22 cellular contexts compared by ENCODE assay signal in the genomic region with DNA sequence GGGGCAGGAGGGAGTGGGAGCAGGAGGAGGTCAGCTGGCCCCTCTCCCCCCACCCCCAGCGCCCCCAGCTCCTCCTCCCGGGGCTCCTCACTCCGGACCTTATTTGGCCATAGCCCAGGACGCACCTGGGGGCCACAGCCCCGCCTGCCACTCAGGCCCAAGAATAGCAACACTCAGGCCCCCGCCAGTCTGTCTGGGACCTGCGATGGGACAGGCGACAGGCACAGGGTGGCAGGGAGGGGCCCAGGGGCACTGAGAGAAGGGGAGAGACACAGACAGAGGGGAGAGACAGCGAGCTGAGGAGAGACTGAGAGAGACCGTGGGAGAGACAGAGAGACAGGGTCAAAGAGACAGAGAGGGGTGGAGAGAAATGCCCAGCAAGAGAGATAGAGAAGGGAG. TPM values are rescaled to one million over a fixed set of nuclear protein-coding genes. Genes with fewer than 3 reads are reported as not detected.
A peak's percentile ranks its signal among the peaks of the same experiment; 100 is the strongest.
DNase-seq lines count a peak whose midpoint lies in the region; ATAC-seq, FAIRE-seq and TF ChIP-seq lines count a peak whose summit lies in the region.
"Had no signal": no experiment of that assay in that cellular context is flagged by ENCODE, and none has a peak within 500 bp of the region (broad histone marks: within the 10 kb centered on the region; RNA-seq: fewer than 3 reads in every experiment).

No MANE protein-coding gene starts in this region.

- H3K9ac ChIP-seq in K562 (ENCODE audit: insufficient read depth in 1 of 2, low read depth in 2 of 2, low read length in 2 of 2) = peak overlapping the region in 1 of 2 experiments; percentile 66; a peak in 2 of 4 replicates

- H3K27me3 Mint-ChIP-seq in Caco-2 (ENCODE audit: insufficient read depth, unreplicated experiment) = no peaks in the 10 kb centered on the region
- H3K27me3 Mint-ChIP-seq: activated CD4-positive, alpha-beta T cell treated with anti-CD3 and anti-CD28 coated beads, Interleukin-2, amount 10 ng/mL, durations not matched to agents 7 days and 5 days; central memory CD8-positive, alpha-beta T cell; effector memory CD8-positive, alpha-beta T cell had no signal

- no peaks in the 10 kb centered on the region for H4K20me1 ChIP-seq in K562 (replicated peaks; ENCODE audit: control insufficient read depth, insufficient read depth, low read length)

- no peak for DNase-seq in Caco-2
- no peak for DNase-seq in K562 (ENCODE audit: extremely low read depth in 1 of 4, low spot score in 3 of 4)
- peak; percentile 91 for DNase-seq in islet precursor cell
- peak in 1 of 2 donors; percentile 94 for DNase-seq in gastrocnemius medialis
- DNase-seq in NCI-H774 (lab: John Stamatoyannopoulos, UW) = no peak
- no peak for DNase-seq in Peyer's patch
- DNase-seq: activated CD4-positive, alpha-beta T cell treated with anti-CD3 and anti-CD28 coated beads, Interleukin-2, amount 10 ng/mL, durations not matched to agents 7 days and 5 days; activated T-cell treated with anti-CD3 and anti-CD28 coated beads, Interleukin-2, amount 50 U/mL, for 4 hours; effector memory CD8-positive, alpha-beta T cell; kidney glomerular epithelial cell; MG63; NCI-H187; NCI-H446 treated with DMSO at 0.1 percent for 48 hours; stomach had no signal

- H3K27ac Mint-ChIP-seq in Caco-2 (ENCODE audit: unreplicated experiment) = no peak overlapping the region
- H3K27ac Mint-ChIP-seq: activated CD4-positive, alpha-beta T cell treated with anti-CD3 and anti-CD28 coated beads, Interleukin-2, amount 10 ng/mL, durations not matched to agents 7 days and 5 days; effector memory CD8-positive, alpha-beta T cell had no signal

- no peak for TF ChIP-seq RAD21 in K562 (CRISPR knock-in tag; conservative IDR thresholded peaks at IDR 0.05 in 1 of 2, IDR thresholded peaks at IDR 0.05 in 1 of 2)

- no peaks in the 10 kb centered on the region for H3K9me3 Mint-ChIP-seq in Caco-2 (ENCODE audit: unreplicated experiment)
- H3K9me3 Mint-ChIP-seq: activated CD4-positive, alpha-beta T cell treated with anti-CD3 and anti-CD28 coated beads, Interleukin-2, amount 10 ng/mL, durations not matched to agents 7 days and 5 days; activated T-cell treated with anti-CD3 and anti-CD28 coated beads, Interleukin-2, amount 50 U/mL, for 4 hours; central memory CD8-positive, alpha-beta T cell; effector memory CD8-positive, alpha-beta T cell had no signal

- no peaks in the 10 kb centered on the region for H3K79me2 ChIP-seq in K562 (ENCODE audit: control insufficient read depth, insufficient read depth, low read length)

- no peak overlapping the region for H2AFZ ChIP-seq in K562 (ENCODE audit: low read depth, low read length)

- peak; percentile 16 for ATAC-seq in K562
- ATAC-seq in gastrocnemius medialis = peak; percentile 38 to 58
- ATAC-seq in HG03108 (IDR thresholded peaks at IDR 0.05; ENCODE audit: unreplicated experiment) = no peak
- no peak for ATAC-seq in GM21737 (IDR thresholded peaks at IDR 0.05; ENCODE audit: unreplicated experiment)
- ATAC-seq: effector memory CD8-positive, alpha-beta T cell had no signal

- no peak for TF ChIP-seq EP300 in K562 (IDR thresholded peaks at IDR 0.05; ENCODE audit: low read length)

- intact Hi-C loops in Caco-2 (cut with micrococcal nuclease; ENCODE audit: unreplicated experiment) (no loop called here), K562 (cut with micrococcal nuclease) (no loop called here), gastrocnemius medialis (cut with DNase I; ENCODE audit: low total_unique reads) (no loop called here)

- no peak overlapping the region for H3K27ac ChIP-seq in K562 (ENCODE audit: extremely low read depth, low read depth, low read length)
- H3K27ac ChIP-seq in gastrocnemius medialis = peak overlapping the region; percentile 97 to 100 (median 97)
- no peak overlapping the region for H3K27ac ChIP-seq in Peyer's patch
- H3K27ac ChIP-seq: stomach had no signal

- in situ Hi-C loops in K562 (cut with MboI) (no loop called here), gastrocnemius medialis (cut with MboI; ENCODE audit: low sequenced_read_pairs in 4 of 4) (no loop called here)

- no peak for TF ChIP-seq CTCF in Caco-2 (IDR thresholded peaks at IDR 0.05; ENCODE audit: insufficient read depth in 1 of 2, low read depth in 1 of 2, low read length in 1 of 2, severe bottlenecking in 1 of 2, unreplicated experiment in 1 of 2)
- no peak for TF ChIP-seq CTCF in K562 (IDR thresholded peaks at IDR 0.05 in 2 of 3, conservative IDR thresholded peaks at IDR 0.05 in 1 of 3; ENCODE audit: insufficient read depth in 2 of 3, low read depth in 1 of 3, low read length in 3 of 3)
- no peak for TF ChIP-seq CTCF in gastrocnemius medialis (IDR thresholded peaks at IDR 0.05 in 4 of 5, conservative IDR thresholded peaks at IDR 0.05 in 1 of 5)
- no peak for TF ChIP-seq CTCF in Peyer's patch (IDR thresholded peaks at IDR 0.05)

- BruUV-seq in Caco-2 (replicated peaks; lab: Mats Ljungman, UMichigan) (no TSS peak), K562 (replicated peaks; lab: Mats Ljungman, UMichigan) (no TSS peak)

- H3K9me1 ChIP-seq in K562 (ENCODE audit: control insufficient read depth, insufficient read depth, low read length) = no peaks in the 10 kb centered on the region

- no peak for FAIRE-seq in K562 (lab: Jason Lieb, UNC)
- FAIRE-seq: GM12892, H54 had no signal

- WGBS in K562 (ENCODE audit: insufficient coverage, low coverage, missing lambda C conversion rate) = 32% methylated on average over 6 of the region's 10 CpGs

- H3K4me1 Mint-ChIP-seq in Caco-2 (ENCODE audit: low read depth, unreplicated experiment) = peaks cover 13% of the 10 kb centered on the region
- H3K4me1 Mint-ChIP-seq: activated CD4-positive, alpha-beta T cell treated with anti-CD3 and anti-CD28 coated beads, Interleukin-2, amount 10 ng/mL, durations not matched to agents 7 days and 5 days; central memory CD8-positive, alpha-beta T cell had no signal

- TF ChIP-seq POLR2A in K562 (conservative IDR thresholded peaks at IDR 0.05) (no peak), gastrocnemius medialis (IDR thresholded peaks at IDR 0.05) (peak; percentile 76 to 78), Peyer's patch (IDR thresholded peaks at IDR 0.05) (no peak)

- H3K4me1 ChIP-seq in Caco-2 (peaks cover 19% of the 10 kb centered on the region), K562 (replicated peaks in 1 of 2; ENCODE audit: control insufficient read depth in 2 of 2, insufficient read depth in 2 of 2, low read length in 2 of 2) (peaks cover 0 to 31% of the 10 kb centered on the region in 2 experiments; a peak in 4 of 5 replicates), gastrocnemius medialis (peaks cover 14 to 16% of the 10 kb centered on the region in 2 donors), Peyer's patch (no peaks in the 10 kb centered on the region)

- no peaks in the 10 kb centered on the region for H3K36me3 ChIP-seq in Caco-2 (ENCODE audit: control insufficient read depth, insufficient read depth, low read length)
- H3K36me3 ChIP-seq in K562 (ENCODE audit: control insufficient read depth, insufficient read depth, low read length) = no peaks in the 10 kb centered on the region
- peaks cover 0 to 2% of the 10 kb centered on the region in 2 donors for H3K36me3 ChIP-seq in gastrocnemius medialis
- no peaks in the 10 kb centered on the region for H3K36me3 ChIP-seq in Peyer's patch
- H3K36me3 ChIP-seq: MG63 had no signal

- POLR2A ChIA-PET in Caco-2 (lab: Charles Lee) = interaction anchor here (0.5 kb wide), 1 partner anchor 10 kb away, joined by 3 read pairs; the partner anchor contains the start of gene JOSD2
- POLR2A ChIA-PET in K562 (lab: Yijun Ruan, JAX) = no interaction called here

- H3K4me2 ChIP-seq in K562 (ENCODE audit: insufficient read depth, low read length) = no peak overlapping the region

- CTCF ChIA-PET in Caco-2 (lab: Charles Lee) = interaction anchor here (0.9 to 1.0 kb wide), 3 partner anchors 10 to 56 kb away, joined by 4 to 9 read pairs (median 4); partner anchors contain the start of gene JOSD2
- CTCF ChIA-PET in K562 (lab: Yijun Ruan, JAX; ENCODE audit: low intra/inter-chr PET ratio) = interaction anchor here (0.6 kb wide), 1 partner anchor 421 kb away, joined by 3 read pairs; no protein-coding TSS in a partner anchor

- no peak overlapping the region for H3K4me3 ChIP-seq in Caco-2 (ENCODE audit: low read depth, low read length)
- no peak overlapping the region for H3K4me3 ChIP-seq in K562
- peak overlapping the region; percentile 59 to 71 (median 63) for H3K4me3 ChIP-seq in gastrocnemius medialis
- no peak overlapping the region for H3K4me3 ChIP-seq in Peyer's patch
- H3K4me3 ChIP-seq: MG63, stomach had no signal

- H3K27me3 ChIP-seq in Caco-2 (replicated peaks; ENCODE audit: control insufficient read depth, insufficient read depth, low read length) (no peaks in the 10 kb centered on the region), K562 (ENCODE audit: control insufficient read depth in 2 of 2, insufficient read depth in 2 of 2, low read length in 2 of 2) (no peaks in the 10 kb centered on the region), gastrocnemius medialis (no peaks in the 10 kb centered on the region), Peyer's patch (no peaks in the 10 kb centered on the region)

- H3K36me3 Mint-ChIP-seq in Caco-2 (ENCODE audit: insufficient read depth, unreplicated experiment) = no peaks in the 10 kb centered on the region

- H3K9me3 ChIP-seq in Caco-2 = no peaks in the 10 kb centered on the region
- no peaks in the 10 kb centered on the region for H3K9me3 ChIP-seq in K562 (replicated peaks; ENCODE audit: control insufficient read depth, insufficient read depth, low read depth, low read length)
- no peaks in the 10 kb centered on the region for H3K9me3 ChIP-seq in gastrocnemius medialis
- H3K9me3 ChIP-seq in Peyer's patch = no peaks in the 10 kb centered on the region
- H3K9me3 ChIP-seq: MG63, stomach had no signal

- peak overlapping the region; percentile 8 for H3K4me3 Mint-ChIP-seq in Caco-2 (ENCODE audit: unreplicated experiment)
- H3K4me3 Mint-ChIP-seq: activated CD4-positive, alpha-beta T cell treated with anti-CD3 and anti-CD28 coated beads, Interleukin-2, amount 10 ng/mL, durations not matched to agents 7 days and 5 days; activated T-cell treated with anti-CD3 and anti-CD28 coated beads, Interleukin-2, amount 50 U/mL, for 4 hours; central memory CD8-positive, alpha-beta T cell; effector memory CD8-positive, alpha-beta T cell had no signal

RNA-seq across cellular contexts. Expression of gene JOSD2, which starts 10.2 kb away (rescaled TPM):
- total RNA-seq in Caco-2 (2022) = 27.7 and 27.9 TPM in 2 replicates
- 2.5 TPM in 1 of 2 replicates, not detected in the other for total RNA-seq in K562 (2011; cell fraction: chromatin; rRNA removed; ENCODE audit: low replicate concordance)
- 1.2 and 1.8 TPM in 2 replicates for total RNA-seq in K562 (2011; cell fraction: nucleolus; rRNA removed)
- total RNA-seq in K562 (2011; cell fraction: nucleoplasm; rRNA removed) = 3.2 and 4.7 TPM in 2 replicates
- total RNA-seq in K562 (2014; rRNA removed) = 12.0 and 15.5 TPM in 2 replicates
- total RNA-seq in K562 (2014; rRNA removed; fragmentation: Illumina TruSeq; extraction: Trizol) = 0.55 and 0.61 TPM in 2 replicates
- 3.1 and 4.5 TPM in 2 replicates for total RNA-seq in K562 (2015; rRNA removed; fragmentation: Illumina TruSeq; extraction: Trizol)
- total RNA-seq in K562 (2021) = 13.6 and 17.8 TPM in 2 replicates
- 3.3 and 3.8 TPM in 2 replicates for polyA plus RNA-seq in K562 (2011; rRNA removed)
- polyA plus RNA-seq in K562 (2011; cell fraction: cytosol; rRNA removed) = 7.6 and 42.8 TPM in 2 replicates
- 3.9 and 12.6 TPM in 2 replicates for polyA plus RNA-seq in K562 (2011; cell fraction: nucleus; rRNA removed)
- polyA plus RNA-seq in K562 (2012) = 10.4 and 14.8 TPM in 2 replicates
- polyA plus RNA-seq in K562 (2014; fragmentation: Illumina TruSeq; extraction: Trizol) = 1.3 and 3.3 TPM in 2 replicates
- under 1 TPM; 0.06 to 0.95 TPM for polyA plus RNA-seq in K562 (2014; fragmentation: Nextera tagmentation; extraction: Ambion mirVana)
- polyA plus RNA-seq in K562 (2014; rRNA removed) = 12.5 and 14.4 TPM in 2 replicates
- 0.32 and 0.66 TPM in 2 replicates for polyA minus RNA-seq in K562 (2011; rRNA and poly(A)+ RNA removed)
- polyA minus RNA-seq in K562 (2011; cell fraction: cytosol; rRNA and poly(A)+ RNA removed) = 4.2 and 5.2 TPM in 2 replicates
- polyA minus RNA-seq in K562 (2011; cell fraction: nucleus; rRNA and poly(A)+ RNA removed) = 1.8 and 3.6 TPM in 2 replicates
- 10 to 100 TPM; 22.1 to 36.9 (median 27.8) TPM for total RNA-seq in gastrocnemius medialis
- 10 to 100 TPM; 10.7 to 41.3 (median 26.6) TPM for total RNA-seq in Peyer's patch

RNA-seq across cellular contexts. Expression of gene ASPDH, which starts 13.0 kb away (rescaled TPM):
- total RNA-seq in Caco-2 (2022) (not detected in 2 replicates), K562 (2014; rRNA removed) (not detected in 2 replicates), K562 (2014; rRNA removed; fragmentation: Illumina TruSeq; extraction: Trizol) (not detected in 2 replicates), K562 (2015; rRNA removed; fragmentation: Illumina TruSeq; extraction: Trizol) (not detected in 2 replicates), K562 (2021) (not detected in 2 replicates), gastrocnemius medialis (not detected), Peyer's patch (10 to 100 TPM in 1 of 4 donors, 1 to 10 TPM in 2, not detected in 1; 1.6 to 31.9 (median 4.5) TPM)
- not detected in 2 replicates for total RNA-seq in K562 (2011; cell fraction: chromatin; rRNA removed; ENCODE audit: low replicate concordance)
- not detected in 2 replicates for total RNA-seq in K562 (2011; cell fraction: nucleolus; rRNA removed)
- total RNA-seq in K562 (2011; cell fraction: nucleoplasm; rRNA removed) = not detected in 2 replicates
- polyA plus RNA-seq in K562 (2011; rRNA removed) (not detected in 2 replicates), K562 (2014; fragmentation: Illumina TruSeq; extraction: Trizol) (not detected in 2 replicates), K562 (2014; fragmentation: Nextera tagmentation; extraction: Ambion mirVana) (not detected), K562 (2014; rRNA removed) (not detected in 2 replicates)
- polyA plus RNA-seq in K562 (2011; cell fraction: cytosol; rRNA removed) = not detected in 2 replicates
- polyA plus RNA-seq in K562 (2011; cell fraction: nucleus; rRNA removed) = not detected in 2 replicates
- polyA plus RNA-seq in K562 (2012) = 0.39 and 0.40 TPM in 2 replicates
- not detected in 2 replicates for polyA minus RNA-seq in K562 (2011; rRNA and poly(A)+ RNA removed)
- not detected in 2 replicates for polyA minus RNA-seq in K562 (2011; cell fraction: cytosol; rRNA and poly(A)+ RNA removed)
- polyA minus RNA-seq in K562 (2011; cell fraction: nucleus; rRNA and poly(A)+ RNA removed) = not detected in 2 replicates
- total RNA-seq: activated CD4-positive, alpha-beta T cell treated with anti-CD3 and anti-CD28 coated beads, Interleukin-2, amount 10 ng/mL, durations not matched to agents 7 days and 5 days; activated T-cell treated with anti-CD3 and anti-CD28 coated beads, Interleukin-2, amount 50 U/mL, for 4 hours; Calu3; fibroblast of lung; G401; stomach had no signal
- polyA plus RNA-seq: fibroblast of lung, stomach had no signal

RNA-seq across cellular contexts. Expression of gene GARIN5A, which starts 24.1 kb away (rescaled TPM):
- total RNA-seq in Caco-2 (2022) = 1.4 and 1.5 TPM in 2 replicates
- total RNA-seq in K562 (2011; cell fraction: chromatin; rRNA removed; ENCODE audit: low replicate concordance) = 0.49 TPM in 1 of 2 replicates, not detected in the other
- 0.39 TPM in 1 of 2 replicates, not detected in the other for total RNA-seq in K562 (2011; cell fraction: nucleolus; rRNA removed)
- not detected in 2 replicates for total RNA-seq in K562 (2011; cell fraction: nucleoplasm; rRNA removed)
- total RNA-seq in K562 (2014; rRNA removed) = 0.23 and 0.33 TPM in 2 replicates
- not detected in 2 replicates for total RNA-seq in K562 (2014; rRNA removed; fragmentation: Illumina TruSeq; extraction: Trizol)
- 0.47 TPM in 1 of 2 replicates, not detected in the other for total RNA-seq in K562 (2015; rRNA removed; fragmentation: Illumina TruSeq; extraction: Trizol)
- 0.31 and 0.82 TPM in 2 replicates for total RNA-seq in K562 (2021)
- 0.10 and 0.26 TPM in 2 replicates for polyA plus RNA-seq in K562 (2011; rRNA removed)
- 0.59 and 0.78 TPM in 2 replicates for polyA plus RNA-seq in K562 (2011; cell fraction: cytosol; rRNA removed)
- polyA plus RNA-seq in K562 (2011; cell fraction: nucleus; rRNA removed) = 0.22 and 0.38 TPM in 2 replicates
- 0.49 and 0.83 TPM in 2 replicates for polyA plus RNA-seq in K562 (2012)
- 0.57 and 0.59 TPM in 2 replicates for polyA plus RNA-seq in K562 (2014; fragmentation: Illumina TruSeq; extraction: Trizol)
- under 1 TPM in 1 of 2 experiments, not detected in 1; 0.13 TPM for polyA plus RNA-seq in K562 (2014; fragmentation: Nextera tagmentation; extraction: Ambion mirVana)
- 0.16 and 0.17 TPM in 2 replicates for polyA plus RNA-seq in K562 (2014; rRNA removed)
- polyA minus RNA-seq in K562 (2011; rRNA and poly(A)+ RNA removed) = not detected in 2 replicates
- 1.4 TPM in 1 of 2 replicates, not detected in the other for polyA minus RNA-seq in K562 (2011; cell fraction: cytosol; rRNA and poly(A)+ RNA removed)
- 0.27 TPM in 1 of 2 replicates, not detected in the other for polyA minus RNA-seq in K562 (2011; cell fraction: nucleus; rRNA and poly(A)+ RNA removed)
- total RNA-seq in gastrocnemius medialis = 10 to 100 TPM in 1 of 4 donors, 1 to 10 TPM in 2, not detected in 1; 1.2 to 11.0 (median 1.9) TPM
- 1 to 10 TPM in 2 of 4 donors, not detected in 2; 2.0 to 2.5 TPM for total RNA-seq in Peyer's patch
- total RNA-seq: activated CD4-positive, alpha-beta T cell treated with anti-CD3 and anti-CD28 coated beads, Interleukin-2, amount 10 ng/mL, durations not matched to agents 7 days and 5 days had no signal

RNA-seq across cellular contexts. Expression of gene EMC10, which starts 24.4 kb away (rescaled TPM):
- total RNA-seq in Caco-2 (2022) = 42.9 and 46.3 TPM in 2 replicates
- total RNA-seq in K562 (2011; cell fraction: chromatin; rRNA removed; ENCODE audit: low replicate concordance) = 22.6 and 40.4 TPM in 2 replicates
- 43.2 and 45.7 TPM in 2 replicates for total RNA-seq in K562 (2011; cell fraction: nucleolus; rRNA removed)
- total RNA-seq in K562 (2011; cell fraction: nucleoplasm; rRNA removed) = 27.7 and 40.1 TPM in 2 replicates
- total RNA-seq in K562 (2014; rRNA removed) = 40.4 and 48.9 TPM in 2 replicates
- total RNA-seq in K562 (2014; rRNA removed; fragmentation: Illumina TruSeq; extraction: Trizol) = 6.1 and 7.4 TPM in 2 replicates
- 25.2 and 25.8 TPM in 2 replicates for total RNA-seq in K562 (2015; rRNA removed; fragmentation: Illumina TruSeq; extraction: Trizol)
- 42.5 and 46.0 TPM in 2 replicates for total RNA-seq in K562 (2021)
- 12.4 and 13.7 TPM in 2 replicates for polyA plus RNA-seq in K562 (2011; rRNA removed)
- polyA plus RNA-seq in K562 (2011; cell fraction: cytosol; rRNA removed) = 18.3 and 54.3 TPM in 2 replicates
- 13.8 and 24.8 TPM in 2 replicates for polyA plus RNA-seq in K562 (2011; cell fraction: nucleus; rRNA removed)
- 37.9 TPM in 2 replicates for polyA plus RNA-seq in K562 (2012)
- 13.1 and 27.3 TPM in 2 replicates for polyA plus RNA-seq in K562 (2014; fragmentation: Illumina TruSeq; extraction: Trizol)
- 1 to 10 TPM; 1.4 to 2.9 TPM for polyA plus RNA-seq in K562 (2014; fragmentation: Nextera tagmentation; extraction: Ambion mirVana)
- polyA plus RNA-seq in K562 (2014; rRNA removed) = 34.5 and 38.2 TPM in 2 replicates
- polyA minus RNA-seq in K562 (2011; rRNA and poly(A)+ RNA removed) = 1.9 and 3.7 TPM in 2 replicates
- polyA minus RNA-seq in K562 (2011; cell fraction: cytosol; rRNA and poly(A)+ RNA removed) = 14.7 and 15.0 TPM in 2 replicates
- polyA minus RNA-seq in K562 (2011; cell fraction: nucleus; rRNA and poly(A)+ RNA removed) = 6.4 and 6.7 TPM in 2 replicates
- 10 to 100 TPM; 29.2 to 67.4 (median 45.4) TPM for total RNA-seq in gastrocnemius medialis
- 100 to 1,000 TPM in 3 of 4 donors, 10 to 100 TPM in 1; 63.5 to 134 (median 117) TPM for total RNA-seq in Peyer's patch

Comparison
In these comparisons a context has a peak if more than half of its experiments do, and no peak if none do; other contexts are left out.
1. H3K4me3 ChIP-seq: peak in gastrocnemius medialis (4 of 4); none in Caco-2 (single experiment), K562 (single experiment) and Peyer's patch (0 of 4).
2. ATAC-seq: peak in K562 (single experiment) and gastrocnemius medialis (2 of 2); none in HG03108 (single experiment) and GM21737 (single experiment).
3. H3K27ac ChIP-seq: peak in gastrocnemius medialis (4 of 4); none in K562 (single experiment) and Peyer's patch (0 of 4).
4. POLR2A ChIP-seq: peak in gastrocnemius medialis (2 of 2); none in K562 (single experiment) and Peyer's patch (0 of 2).